In the genomic region with DNA sequence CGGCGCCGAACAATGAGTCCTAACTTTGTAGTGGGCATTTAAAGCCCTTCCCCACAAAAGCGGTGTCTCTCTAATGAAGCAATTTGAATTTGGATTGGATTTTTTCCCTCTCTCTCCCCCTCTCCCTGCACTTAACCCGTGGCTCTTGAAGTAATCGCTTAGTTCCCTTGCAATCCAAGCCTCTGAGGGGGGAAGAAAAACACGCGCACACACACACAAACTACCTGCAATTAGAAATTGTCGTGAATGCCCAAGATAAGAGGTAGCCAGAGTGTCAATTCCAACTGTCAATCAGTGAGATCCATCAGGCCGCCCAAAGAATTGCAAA, we compare ENCODE assay signal across 15 cellular contexts. TPM values are rescaled to one million over a fixed set of nuclear protein-coding genes. Genes with fewer than 3 reads are reported as not detected.
DNase-seq lines count a peak whose midpoint lies in the region; ATAC-seq and TF ChIP-seq lines count a peak whose summit lies in the region.
"Had no signal": no experiment of that assay in that cellular context is flagged by ENCODE, and none has a peak within 500 bp of the region (broad histone marks: within the 10 kb centered on the region; RNA-seq: fewer than 3 reads in every experiment).

No MANE protein-coding gene starts in this region.

- H3K27ac Mint-ChIP-seq in WTC11 (no peak overlapping the region), naive B cell (no peak overlapping the region)
- H3K27ac Mint-ChIP-seq: natural killer cell had no signal

- H3K4me3 ChIP-seq in testis, result peak overlapping the region in 1 of 2 donors; percentile 47

- no peak for ATAC-seq in WTC11
- no peak for ATAC-seq in naive B cell (ENCODE audit: low read depth in 2 of 2)
- no peak for ATAC-seq in GM18858 (IDR thresholded peaks at IDR 0.05; ENCODE audit: unreplicated experiment)
- ATAC-seq: natural killer cell had no signal

- H3K27me3 ChIP-seq in testis, result peaks cover 5% of the 10 kb centered on the region

- CTCF ChIA-PET in WTC11 (lab: Charles Lee), result no interaction called here

- peak overlapping the region; percentile 61 for H3K4me3 Mint-ChIP-seq in WTC11
- H3K4me3 Mint-ChIP-seq in naive B cell, result peak overlapping the region; percentile 9 to 73 (median 65)
- H3K4me3 Mint-ChIP-seq: natural killer cell had no signal

- no peak for DNase-seq in WTC11 (ENCODE audit: low spot score)
- no peak for DNase-seq in naive B cell
- DNase-seq in middle frontal gyrus (ENCODE audit: extremely low spot score, low spot score), result no peak
- no peak for DNase-seq in testis
- no peak for DNase-seq in NCI-H345 treated with DMSO at 0.1 percent for 48 hours (lab: John Stamatoyannopoulos, UW; ENCODE audit: unreplicated experiment)
- DNase-seq: activated T-cell treated with anti-CD3 and anti-CD28 coated beads, Interleukin-2, amount 50 U/mL, for 1 hour; brain microvascular endothelial cell; erythroblast; natural killer cell; NCI-H2107; stimulated activated CD8-positive, alpha-beta memory T cell treated with anti-CD3 and anti-CD28 coated beads, Interleukin-4, amount 100 ng/mL, for 48 hours had no signal

- H3K4me1 Mint-ChIP-seq in WTC11 (peaks cover 23% of the 10 kb centered on the region), naive B cell (peaks cover 6 to 24% (median 8%) of the 10 kb centered on the region in 3 donors)

- H3K36me3 Mint-ChIP-seq in WTC11 (peaks cover 5% of the 10 kb centered on the region; the same call in 1 of the 2 replicates), naive B cell (no peaks in the 10 kb centered on the region)
- H3K36me3 Mint-ChIP-seq: natural killer cell had no signal

- H3K9ac ChIP-seq in ES-I3 (ENCODE audit: low read depth, low read length), result peak overlapping the region; percentile 31; the same call in 1 of the 2 replicates

- H3K9me3 Mint-ChIP-seq in WTC11 (no peaks in the 10 kb centered on the region), naive B cell (peaks cover 0 to 2% (median 0%) of the 10 kb centered on the region in 7 donors)
- H3K9me3 Mint-ChIP-seq: natural killer cell had no signal

- no peaks in the 10 kb centered on the region for H3K9me3 ChIP-seq in ES-I3 (ENCODE audit: control insufficient read depth, insufficient read depth, low read length)
- H3K9me3 ChIP-seq in testis, result no peaks in the 10 kb centered on the region

- TF ChIP-seq POLR2A in testis (IDR thresholded peaks at IDR 0.05), result no peak

- H3K4me1 ChIP-seq in ES-I3 (ENCODE audit: insufficient read depth, low read length) (no peaks in the 10 kb centered on the region; the same call in 1 of the 2 replicates), testis (peaks cover 16% of the 10 kb centered on the region)

- TF ChIP-seq CTCF in 22Rv1 (IDR thresholded peaks at IDR 0.05) (peak; percentile 47; the same call in 1 of the 2 replicates), WTC11 (IDR thresholded peaks at IDR 0.05) (no peak), testis (IDR thresholded peaks at IDR 0.05) (no peak)

- H3K27me3 Mint-ChIP-seq in WTC11 (ENCODE audit: low read depth) (peaks cover 59% of the 10 kb centered on the region), naive B cell (peaks cover 50 to 55% (median 53%) of the 10 kb centered on the region in 3 donors)

- WGBS in testis, 2 donors, result 8 to 9% methylated on average over 10 of the region's 10 CpGs

- intact Hi-C loops in testis (cut with DNase I; ENCODE audit: low total_unique reads), result no loop called here

- no peak overlapping the region for H3K27ac ChIP-seq in 22Rv1
- H3K27ac ChIP-seq in testis, result no peak overlapping the region
- H3K27ac ChIP-seq: brain microvascular endothelial cell, RWPE1 had no signal

- POLR2A ChIA-PET in WTC11 (lab: Charles Lee), result no interaction called here

- H3K36me3 ChIP-seq in ES-I3 (ENCODE audit: insufficient read depth, low read length) (no peaks in the 10 kb centered on the region), testis (ENCODE audit: low read depth, missing control alignments) (no peaks in the 10 kb centered on the region)
- H3K36me3 ChIP-seq: brain microvascular endothelial cell had no signal

TF ChIP-seq in WTC11, 78 proteins besides CTCF, POLR2A, EP300 and RAD21:
- TF ChIP-seq SMAD3 (CRISPR knock-in tag; IDR thresholded peaks at IDR 0.05; ENCODE audit: borderline replicate concordance), result no peak
- TF ChIP-seq SMAD4 (CRISPR knock-in tag; IDR thresholded peaks at IDR 0.05), result no peak
- no peak for TF ChIP-seq FOXJ3 (CRISPR knock-in tag; IDR thresholded peaks at IDR 0.05; ENCODE audit: borderline replicate concordance)
- TF ChIP-seq ZNF396 (CRISPR knock-in tag; IDR thresholded peaks at IDR 0.05; ENCODE audit: borderline replicate concordance), result no peak
- TF ChIP-seq NR1H2 (CRISPR knock-in tag; IDR thresholded peaks at IDR 0.05), result no peak
- TF ChIP-seq RORB (CRISPR knock-in tag; IDR thresholded peaks at IDR 0.05), result no peak
- TF ChIP-seq, protein P1, sequence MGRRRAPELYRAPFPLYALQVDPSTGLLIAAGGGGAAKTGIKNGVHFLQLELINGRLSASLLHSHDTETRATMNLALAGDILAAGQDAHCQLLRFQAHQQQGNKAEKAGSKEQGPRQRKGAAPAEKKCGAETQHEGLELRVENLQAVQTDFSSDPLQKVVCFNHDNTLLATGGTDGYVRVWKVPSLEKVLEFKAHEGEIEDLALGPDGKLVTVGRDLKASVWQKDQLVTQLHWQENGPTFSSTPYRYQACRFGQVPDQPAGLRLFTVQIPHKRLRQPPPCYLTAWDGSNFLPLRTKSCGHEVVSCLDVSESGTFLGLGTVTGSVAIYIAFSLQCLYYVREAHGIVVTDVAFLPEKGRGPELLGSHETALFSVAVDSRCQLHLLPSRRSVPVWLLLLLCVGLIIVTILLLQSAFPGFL (CRISPR knock-in tag; IDR thresholded peaks at IDR 0.05; ENCODE audit: borderline replicate concordance), result no peak
- TF ChIP-seq, protein P2, sequence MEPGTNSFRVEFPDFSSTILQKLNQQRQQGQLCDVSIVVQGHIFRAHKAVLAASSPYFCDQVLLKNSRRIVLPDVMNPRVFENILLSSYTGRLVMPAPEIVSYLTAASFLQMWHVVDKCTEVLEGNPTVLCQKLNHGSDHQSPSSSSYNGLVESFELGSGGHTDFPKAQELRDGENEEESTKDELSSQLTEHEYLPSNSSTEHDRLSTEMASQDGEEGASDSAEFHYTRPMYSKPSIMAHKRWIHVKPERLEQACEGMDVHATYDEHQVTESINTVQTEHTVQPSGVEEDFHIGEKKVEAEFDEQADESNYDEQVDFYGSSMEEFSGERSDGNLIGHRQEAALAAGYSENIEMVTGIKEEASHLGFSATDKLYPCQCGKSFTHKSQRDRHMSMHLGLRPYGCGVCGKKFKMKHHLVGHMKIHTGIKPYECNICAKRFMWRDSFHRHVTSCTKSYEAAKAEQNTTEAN (CRISPR knock-in tag; IDR thresholded peaks at IDR 0.05), result no peak
- TF ChIP-seq GTF2I (CRISPR knock-in tag; conservative IDR thresholded peaks at IDR 0.05), result no peak
- no peak for TF ChIP-seq TEAD4 (CRISPR knock-in tag; IDR thresholded peaks at IDR 0.05)
- no peak for TF ChIP-seq MYBL2 (CRISPR knock-in tag; IDR thresholded peaks at IDR 0.05)

RNA-seq across cellular contexts. Expression of a gene that starts 1.2 kb away (rescaled TPM):
- total RNA-seq in WTC11 (2021) (0.71 to 1.5 TPM (median 1.5 TPM) in 3 replicates), testis (10 to 100 TPM in 1 of 2 donors, 1 to 10 TPM in 1; 8.8 to 11.5 TPM)
- polyA plus RNA-seq in naive B cell (ENCODE audit: low read depth in 6 of 6) (not detected), testis (ENCODE audit: insufficient read depth, low read depth, low replicate concordance) (8.8 TPM)
- total RNA-seq: natural killer cell had no signal

RNA-seq across cellular contexts. Expression of a gene that starts 37.1 kb away (rescaled TPM):
- total RNA-seq in WTC11 (2021), result 11.4 to 14.3 TPM (median 13.1 TPM) in 3 replicates
- 10 to 100 TPM; 16.4 to 30.3 (median 21.6) TPM for polyA plus RNA-seq in naive B cell (ENCODE audit: low read depth in 6 of 6)
- total RNA-seq in testis, result 10 to 100 TPM; 10.0 to 11.8 TPM
- polyA plus RNA-seq in testis (ENCODE audit: insufficient read depth, low read depth, low replicate concordance), result 22.1 TPM

RNA-seq across cellular contexts. Expression of a gene that starts 37.1 kb away (rescaled TPM):
- 36.1 to 42.3 TPM (median 38.8 TPM) in 3 replicates for total RNA-seq in WTC11 (2021)
- polyA plus RNA-seq in naive B cell (ENCODE audit: low read depth in 6 of 6), result 10 to 100 TPM; 11.8 to 25.4 (median 19.9) TPM
- 10 to 100 TPM; 45.5 to 54.1 TPM for total RNA-seq in testis
- polyA plus RNA-seq in testis (ENCODE audit: insufficient read depth, low read depth, low replicate concordance), result 63.4 TPM
